Comparison of ENCODE assay signal across 24 cellular contexts in genomic region chr15:65361708-65362459, GRCh38. TPM values are rescaled to one million over a fixed set of nuclear protein-coding genes. Genes with fewer than 3 reads are reported as not detected.
A peak's percentile ranks its signal among the peaks of the same experiment; 100 is the strongest.
DNase-seq lines count a peak whose midpoint lies in the region; ATAC-seq and TF ChIP-seq lines count a peak whose summit lies in the region.
"Had no signal": no experiment of that assay in that cellular context is flagged by ENCODE, and none has a peak within 500 bp of the region (broad histone marks: within the 10 kb centered on the region; RNA-seq: fewer than 3 reads in every experiment).

No MANE protein-coding gene starts in this region.

- POLR2A ChIA-PET in activated CD4-positive, alpha-beta T cell treated with anti-CD3 and anti-CD28 coated beads, Interleukin-2, amount 10 ng/mL, durations not matched to agents 7 days and 5 days (lab: Charles Lee) = no interaction called here

- TF ChIP-seq CTCF in endodermal cell (conservative IDR thresholded peaks at IDR 0.05) = no peak
- no peak for TF ChIP-seq CTCF in neural progenitor cell (IDR thresholded peaks at IDR 0.05)
- no peak for TF ChIP-seq CTCF in spleen (IDR thresholded peaks at IDR 0.05 in 8 of 11, conservative IDR thresholded peaks at IDR 0.05 in 3 of 11)

- H3K79me2 ChIP-seq in neural progenitor cell (ENCODE audit: low read depth) = peaks cover 7% of the 10 kb centered on the region

- CTCF ChIA-PET in activated CD4-positive, alpha-beta T cell treated with anti-CD3 and anti-CD28 coated beads, Interleukin-2, amount 10 ng/mL, durations not matched to agents 7 days and 5 days (lab: Charles Lee) = interaction anchor here (0.6 to 1.1 kb wide), 4 partner anchors 12 to 1146 kb away, joined by 3 to 4 read pairs (median 4); no protein-coding TSS in a partner anchor

- H3K4me3 ChIP-seq in endodermal cell (ENCODE audit: low read length) (no peak overlapping the region), neural progenitor cell (no peak overlapping the region), spleen (no peak overlapping the region)
- H3K4me3 ChIP-seq: MG63, SK-N-MC had no signal

- ATAC-seq in GM18520 (IDR thresholded peaks at IDR 0.05; ENCODE audit: unreplicated experiment) (no peak), HG02759 (IDR thresholded peaks at IDR 0.05; ENCODE audit: unreplicated experiment) (no peak)

- no peaks in the 10 kb centered on the region for H3K27me3 ChIP-seq in endodermal cell (ENCODE audit: control insufficient read depth, insufficient read depth, low read length, poor library complexity, severe bottlenecking)
- peaks cover 46% of the 10 kb centered on the region for H3K27me3 ChIP-seq in neural progenitor cell
- peaks cover 0 to 70% (median 10%) of the 10 kb centered on the region in 7 donors for H3K27me3 ChIP-seq in spleen (replicated peaks in 1 of 7)
- H3K27me3 ChIP-seq: MG63 had no signal

- no peak overlapping the region for H3K4me2 ChIP-seq in neural progenitor cell

- H3K36me3 Mint-ChIP-seq in activated CD4-positive, alpha-beta T cell treated with anti-CD3 and anti-CD28 coated beads, Interleukin-2, amount 10 ng/mL, durations not matched to agents 7 days and 5 days (ENCODE audit: low read depth) = no peaks in the 10 kb centered on the region
- H3K36me3 Mint-ChIP-seq in endodermal cell (ENCODE audit: low read depth) (no peaks in the 10 kb centered on the region), neural progenitor cell (peaks cover 17% of the 10 kb centered on the region)

- DNase-seq in activated CD4-positive, alpha-beta T cell treated with anti-CD3 and anti-CD28 coated beads, Interleukin-2, amount 10 ng/mL, durations not matched to agents 7 days and 5 days = no peak
- no peak for DNase-seq in activated CD4-positive, alpha-beta T cell treated with anti-CD3 and anti-CD28 coated beads for 48 hours
- DNase-seq in endodermal cell (peak; percentile 48), neural progenitor cell (ENCODE audit: low spot score) (no peak), spleen (peak; percentile 57), NCI-H446 (lab: John Stamatoyannopoulos, UW) (no peak)
- DNase-seq: AML-193; GDM1; Karpas-422; MG63; NCI-H1092; NCI-H146; NCI-H2081; NCI-H2171 treated with DMSO at 0.1 percent for 48 hours; NCI-H446 treated with DMSO at 0.1 percent for 48 hours; NK-92 treated with Interleukin-12 subunit alpha and Interleukin-12 subunit beta, amount 100 ng/mL, for 24 hours; SHP77 had no signal

- intact Hi-C loops in spleen (cut with DNase I; ENCODE audit: low total_unique reads) = no loop called here

- H3K27ac ChIP-seq in endodermal cell (ENCODE audit: low read depth, low read length) = no peak overlapping the region
- no peak overlapping the region for H3K27ac ChIP-seq in neural progenitor cell
- no peak overlapping the region for H3K27ac ChIP-seq in spleen
- H3K27ac ChIP-seq: 22Rv1, C4-2B, SK-N-MC had no signal

- TF ChIP-seq POLR2A in spleen (IDR thresholded peaks at IDR 0.05) = no peak

- H4K20me1 ChIP-seq in neural progenitor cell (ENCODE audit: low read depth) = peaks cover 41% of the 10 kb centered on the region

- H3K9me3 Mint-ChIP-seq in activated CD4-positive, alpha-beta T cell treated with anti-CD3 and anti-CD28 coated beads, Interleukin-2, amount 10 ng/mL, durations not matched to agents 7 days and 5 days = no peaks in the 10 kb centered on the region
- no peaks in the 10 kb centered on the region for H3K9me3 Mint-ChIP-seq in endodermal cell
- H3K9me3 Mint-ChIP-seq in neural progenitor cell = no peaks in the 10 kb centered on the region
- H3K9me3 Mint-ChIP-seq: IgD-negative memory B cell had no signal

- H3K27ac Mint-ChIP-seq in activated CD4-positive, alpha-beta T cell treated with anti-CD3 and anti-CD28 coated beads, Interleukin-2, amount 10 ng/mL, durations not matched to agents 7 days and 5 days = peak overlapping the region; percentile 62
- no peak overlapping the region for H3K27ac Mint-ChIP-seq in endodermal cell
- peak overlapping the region; percentile 29 for H3K27ac Mint-ChIP-seq in neural progenitor cell

- H3K4me3 Mint-ChIP-seq in activated CD4-positive, alpha-beta T cell treated with anti-CD3 and anti-CD28 coated beads, Interleukin-2, amount 10 ng/mL, durations not matched to agents 7 days and 5 days = no peak overlapping the region
- no peak overlapping the region for H3K4me3 Mint-ChIP-seq in endodermal cell
- no peak overlapping the region for H3K4me3 Mint-ChIP-seq in neural progenitor cell
- H3K4me3 Mint-ChIP-seq: IgD-negative memory B cell had no signal

- H2AFZ ChIP-seq in neural progenitor cell (replicated peaks) = no peak overlapping the region

- no peaks in the 10 kb centered on the region for H3K36me3 ChIP-seq in endodermal cell (ENCODE audit: control insufficient read depth, insufficient read depth, low read length)
- H3K36me3 ChIP-seq in neural progenitor cell = no peaks in the 10 kb centered on the region
- no peaks in the 10 kb centered on the region for H3K36me3 ChIP-seq in spleen
- H3K36me3 ChIP-seq: MG63 had no signal

- peaks cover 10% of the 10 kb centered on the region for H3F3A ChIP-seq in neural progenitor cell (ENCODE audit: low read depth)

- no peak overlapping the region for H3K9ac ChIP-seq in endodermal cell (ENCODE audit: extremely low read depth, low read length, poor library complexity, severe bottlenecking)
- no peak overlapping the region for H3K9ac ChIP-seq in neural progenitor cell

- WGBS in endodermal cell (ENCODE audit: insufficient coverage in 1 of 2, insufficient read length in 1 of 2), 2 experiments = 93 to 99% methylated on average over 14 to 31 of the region's 32 CpGs
- 51 to 76% (median 65%) methylated on average over 23 to 32 of the region's 32 CpGs for WGBS in spleen, 5 donors

- H3K4me1 Mint-ChIP-seq in activated CD4-positive, alpha-beta T cell treated with anti-CD3 and anti-CD28 coated beads, Interleukin-2, amount 10 ng/mL, durations not matched to agents 7 days and 5 days = no peaks in the 10 kb centered on the region
- H3K4me1 Mint-ChIP-seq in endodermal cell (peaks cover 20% of the 10 kb centered on the region), neural progenitor cell (peaks cover 71% of the 10 kb centered on the region)

- peaks cover 4% of the 10 kb centered on the region for H3K4me1 ChIP-seq in endodermal cell (ENCODE audit: control insufficient read depth, insufficient read depth, low read length)
- H3K4me1 ChIP-seq in neural progenitor cell = peaks cover 31% of the 10 kb centered on the region
- H3K4me1 ChIP-seq in spleen = no peaks in the 10 kb centered on the region

- H3K9me3 ChIP-seq in endodermal cell (ENCODE audit: control insufficient read depth, low read length) (no peaks in the 10 kb centered on the region), neural progenitor cell (ENCODE audit: low read depth) (no peaks in the 10 kb centered on the region), spleen (no peaks in the 10 kb centered on the region)
- H3K9me3 ChIP-seq: MG63 had no signal

- peaks cover 30% of the 10 kb centered on the region for H3K27me3 Mint-ChIP-seq in activated CD4-positive, alpha-beta T cell treated with anti-CD3 and anti-CD28 coated beads, Interleukin-2, amount 10 ng/mL, durations not matched to agents 7 days and 5 days
- peaks cover 33% of the 10 kb centered on the region for H3K27me3 Mint-ChIP-seq in endodermal cell (ENCODE audit: insufficient read depth)
- peaks cover 12% of the 10 kb centered on the region for H3K27me3 Mint-ChIP-seq in neural progenitor cell (ENCODE audit: insufficient read depth, low read depth)

RNA-seq across cellular contexts. Expression of gene IGDCC3, which starts 15.9 kb away (rescaled TPM):
- not detected for total RNA-seq in activated CD4-positive, alpha-beta T cell treated with anti-CD3 and anti-CD28 coated beads, Interleukin-2, amount 10 ng/mL, durations not matched to agents 7 days and 5 days
- total RNA-seq in endodermal cell (10 to 100 TPM in 1 of 2 donors, 1 to 10 TPM in 1; 7.9 to 13.5 TPM), neural progenitor cell (ENCODE audit: low replicate concordance) (15.8 and 29.4 TPM in 2 replicates), spleen (under 1 TPM in 1 of 7 donors, not detected in 6; 0.34 TPM)
- 160 TPM for polyA plus RNA-seq in endodermal cell (2013, experiment 1 of 2)
- 139 TPM for polyA plus RNA-seq in endodermal cell (2013, experiment 2 of 2)
- polyA plus RNA-seq in spleen = under 1 TPM in 2 of 3 donors, not detected in 1; 0.03 TPM
- total RNA-seq: OCI-LY7 had no signal
- polyA plus RNA-seq: IgD-negative memory B cell had no signal

RNA-seq across cellular contexts. Expression of gene RNU5B-1, which starts 57.4 kb away (rescaled TPM):
- total RNA-seq in activated CD4-positive, alpha-beta T cell treated with anti-CD3 and anti-CD28 coated beads, Interleukin-2, amount 10 ng/mL, durations not matched to agents 7 days and 5 days = 10 to 100 TPM; 14.4 to 36.1 TPM
- total RNA-seq in endodermal cell (10 to 100 TPM in 1 of 2 donors, not detected in 1; 18.6 TPM), neural progenitor cell (ENCODE audit: low replicate concordance) (not detected in 2 replicates), spleen (10 to 100 TPM in 4 of 7 donors, not detected in 3; 24.2 to 62.3 (median 32.6) TPM)
- polyA plus RNA-seq in endodermal cell (2013, experiment 1 of 2) = 18,487 TPM
- polyA plus RNA-seq in endodermal cell (2013, experiment 2 of 2) = 28,205 TPM
- not detected for polyA plus RNA-seq in spleen
- total RNA-seq: OCI-LY7 had no signal
- polyA plus RNA-seq: IgD-negative memory B cell had no signal

Comparison
In these comparisons a context has a peak if more than half of its experiments do, and no peak if none do; other contexts are left out.
1. DNase-seq: peak in endodermal cell (single experiment) and spleen (single experiment); none in activated CD4-positive, alpha-beta T cell treated with anti-CD3 and anti-CD28 coated beads, Interleukin-2, amount 10 ng/mL, durations not matched to agents 7 days and 5 days (single experiment), activated CD4-positive, alpha-beta T cell treated with anti-CD3 and anti-CD28 coated beads for 48 hours (single experiment), neural progenitor cell (single experiment) and NCI-H446 (0 of 2).
2. RNA of gene IGDCC3, which starts 15.9 kb away (total RNA-seq): 15.8 to 29.4 TPM in neural progenitor cell and 7.9 to 13.5 TPM in endodermal cell; not detected in activated CD4-positive, alpha-beta T cell treated with anti-CD3 and anti-CD28 coated beads, Interleukin-2, amount 10 ng/mL, durations not matched to agents 7 days and 5 days and 0.34 TPM in spleen; every median in the first group is over 4 times any median in the second.